In genomic region chr11:61960532-61960931, GRCh38 we compare ENCODE assay signal across 21 cellular contexts. TPM values are rescaled to one million over a fixed set of nuclear protein-coding genes. Genes with fewer than 3 reads are reported as not detected.
DNase-seq lines count a peak whose midpoint lies in the region; ATAC-seq and TF ChIP-seq lines count a peak whose summit lies in the region.
"Had no signal": no experiment of that assay in that cellular context is flagged by ENCODE, and none has a peak within 500 bp of the region (broad histone marks: within the 10 kb centered on the region; RNA-seq: fewer than 3 reads in every experiment).

No MANE protein-coding gene starts in this region.

- H3K27ac ChIP-seq in RWPE1 = peak overlapping the region; percentile 69
- peak overlapping the region; percentile 98 for H3K27ac ChIP-seq in substantia nigra (ENCODE audit: low read depth, low read length, poor library complexity, severe bottlenecking)
- no peak overlapping the region for H3K27ac ChIP-seq in OCI-LY7 (ENCODE audit: low read depth, low read length, poor library complexity, severe bottlenecking)
- H3K27ac ChIP-seq: pancreas had no signal

- no peaks in the 10 kb centered on the region for H3K9me2 ChIP-seq in OCI-LY7 (ENCODE audit: insufficient read depth, low read length)
- H3K9me2 ChIP-seq: SK-N-SH had no signal

- H3K4me3 ChIP-seq in OCI-LY7 (ENCODE audit: low read depth, low read length, poor library complexity, severe bottlenecking) = no peak overlapping the region
- H3K4me3 ChIP-seq: GM23248, pancreas, thoracic aorta had no signal

- POLR2A ChIA-PET in activated CD4-positive, alpha-beta memory T cell treated with anti-CD3 and anti-CD28 coated beads for 36 hours (lab: Charles Lee) = no interaction called here
- POLR2A ChIA-PET in activated CD4-positive, alpha-beta memory T cell treated with anti-CD3 and anti-CD28 coated beads, Interleukin-2, amount 10 ng/mL, durations not matched to agents 7 days and 5 days (lab: Charles Lee) = interaction anchor here (0.8 kb wide), 1 partner anchor 132 kb away, joined by 4 read pairs; the partner anchor contains the start of gene FADS2
- POLR2A ChIA-PET in RWPE1 (lab: Yijun Ruan, JAX; ENCODE audit: low non-redundant PET) (no interaction called here), OCI-LY7 (lab: Charles Lee) (interaction anchor here (1.2 kb wide), 1 partner anchor 163 kb away, joined by 3 read pairs; no protein-coding TSS in a partner anchor)
- POLR2A ChIA-PET in naive thymus-derived CD8-positive, alpha-beta T cell (lab: Charles Lee) = interaction anchor here (0.6 kb wide), 1 partner anchor 9 kb away, joined by 5 read pairs; no protein-coding TSS in a partner anchor

- H3K4me3 Mint-ChIP-seq in activated CD4-positive, alpha-beta memory T cell treated with anti-CD3 and anti-CD28 coated beads for 36 hours = no peak overlapping the region
- H3K4me3 Mint-ChIP-seq in activated CD4-positive, alpha-beta memory T cell treated with anti-CD3 and anti-CD28 coated beads, Interleukin-2, amount 10 ng/mL, durations not matched to agents 7 days and 5 days = no peak overlapping the region
- H3K4me3 Mint-ChIP-seq in naive thymus-derived CD8-positive, alpha-beta T cell = no peak overlapping the region
- H3K4me3 Mint-ChIP-seq: activated CD4-positive, alpha-beta T cell treated with anti-CD3 and anti-CD28 coated beads for 36 hours; dendritic cell treated with granulocyte-macrophage colony-stimulating factor and Interleukin-4, amounts not matched to agents 40 ng/mL and 50 ng/mL, for 4 days had no signal

- CTCF ChIA-PET in activated CD4-positive, alpha-beta memory T cell treated with anti-CD3 and anti-CD28 coated beads for 36 hours (lab: Charles Lee) = interaction anchor here (0.8 to 3.1 kb wide), 4 partner anchors 13 to 147 kb away, joined by 3 to 11 read pairs (median 6); no protein-coding TSS in a partner anchor
- CTCF ChIA-PET in activated CD4-positive, alpha-beta memory T cell treated with anti-CD3 and anti-CD28 coated beads, Interleukin-2, amount 10 ng/mL, durations not matched to agents 7 days and 5 days (lab: Charles Lee) = interaction anchor here (1.9 kb wide), 1 partner anchor 121 kb away, joined by 7 read pairs; no protein-coding TSS in a partner anchor
- CTCF ChIA-PET in RWPE1 (lab: Yijun Ruan, JAX) = interaction anchor here (1.8 kb wide), 1 partner anchor 121 kb away, joined by 7 read pairs; no protein-coding TSS in a partner anchor
- CTCF ChIA-PET in OCI-LY7 (lab: Charles Lee; ENCODE audit: unreplicated experiment) = no interaction called here

- H3K27ac Mint-ChIP-seq in activated CD4-positive, alpha-beta memory T cell treated with anti-CD3 and anti-CD28 coated beads for 36 hours = no peak overlapping the region
- no peak overlapping the region for H3K27ac Mint-ChIP-seq in activated CD4-positive, alpha-beta memory T cell treated with anti-CD3 and anti-CD28 coated beads, Interleukin-2, amount 10 ng/mL, durations not matched to agents 7 days and 5 days
- no peak overlapping the region for H3K27ac Mint-ChIP-seq in naive thymus-derived CD8-positive, alpha-beta T cell
- H3K27ac Mint-ChIP-seq: activated CD4-positive, alpha-beta T cell treated with anti-CD3 and anti-CD28 coated beads for 36 hours; activated naive CD4-positive, alpha-beta T cell treated with anti-CD3 and anti-CD28 coated beads, Interleukin-2, amount 50 U/mL, for 72 hours; dendritic cell treated with granulocyte-macrophage colony-stimulating factor and Interleukin-4, amounts not matched to agents 40 ng/mL and 50 ng/mL, for 4 days had no signal

- DNase-seq in activated CD4-positive, alpha-beta memory T cell treated with anti-CD3 and anti-CD28 coated beads for 36 hours = peak; percentile 4
- no peak for DNase-seq in activated CD4-positive, alpha-beta memory T cell treated with anti-CD3 and anti-CD28 coated beads, Interleukin-2, amount 10 ng/mL, durations not matched to agents 7 days and 5 days
- no peak for DNase-seq in RWPE1 (ENCODE audit: low spot score)
- DNase-seq in left lobe of liver (ENCODE audit: low spot score) = peak; percentile 42
- DNase-seq in substantia nigra (lab: John Stamatoyannopoulos, UW) = no peak
- no peak for DNase-seq in OCI-LY7 (ENCODE audit: low spot score)
- no peak for DNase-seq in naive thymus-derived CD8-positive, alpha-beta T cell
- DNase-seq in stimulated activated CD4-positive, alpha-beta T cell treated with anti-CD3 and anti-CD28 coated beads, Interleukin-12 subunit alpha, Interleukin-12 subunit beta, amount 100 ng/mL, for 4 hours = no peak
- DNase-seq: activated CD4-positive, alpha-beta T cell treated with anti-CD3 and anti-CD28 coated beads for 36 hours; C1 segment of cervical spinal cord; DMS53; GM23248; NCI-H748 treated with DMSO at 0.1 percent for 48 hours; SK-N-SH; stimulated activated CD4-positive, alpha-beta T cell treated with anti-CD3 and anti-CD28 coated beads, Interleukin-4, amount 100 ng/mL, for 1 hour; T1000 had no signal

- peaks cover 8% of the 10 kb centered on the region; the same call in 1 of the 2 replicates for H3K79me2 ChIP-seq in OCI-LY7 (ENCODE audit: insufficient read depth, low read depth, low read length)

- peaks cover 29% of the 10 kb centered on the region for H3K36me3 ChIP-seq in OCI-LY7 (ENCODE audit: insufficient read depth, low read length)

- intact Hi-C loops in activated CD4-positive, alpha-beta memory T cell treated with anti-CD3 and anti-CD28 coated beads for 36 hours (cut with micrococcal nuclease) = no loop called here
- intact Hi-C loops in OCI-LY7 (cut with micrococcal nuclease; ENCODE audit: unreplicated experiment) = loop anchor here (5.0 kb wide), 1 partner anchor 63 kb away; no protein-coding TSS in a partner anchor

- peaks cover 15% of the 10 kb centered on the region for H4K20me1 ChIP-seq in OCI-LY7 (ENCODE audit: insufficient read depth, low read length)

- peaks cover 42% of the 10 kb centered on the region for H3K4me1 Mint-ChIP-seq in activated CD4-positive, alpha-beta memory T cell treated with anti-CD3 and anti-CD28 coated beads for 36 hours (ENCODE audit: low read depth)
- H3K4me1 Mint-ChIP-seq in activated CD4-positive, alpha-beta memory T cell treated with anti-CD3 and anti-CD28 coated beads, Interleukin-2, amount 10 ng/mL, durations not matched to agents 7 days and 5 days = peaks cover 37% of the 10 kb centered on the region
- peaks cover 24 to 48% (median 38%) of the 10 kb centered on the region in 4 donors for H3K4me1 Mint-ChIP-seq in naive thymus-derived CD8-positive, alpha-beta T cell

- H3K9me3 Mint-ChIP-seq in activated CD4-positive, alpha-beta memory T cell treated with anti-CD3 and anti-CD28 coated beads for 36 hours = no peaks in the 10 kb centered on the region
- no peaks in the 10 kb centered on the region for H3K9me3 Mint-ChIP-seq in activated CD4-positive, alpha-beta memory T cell treated with anti-CD3 and anti-CD28 coated beads, Interleukin-2, amount 10 ng/mL, durations not matched to agents 7 days and 5 days
- H3K9me3 Mint-ChIP-seq in naive thymus-derived CD8-positive, alpha-beta T cell = no peaks in the 10 kb centered on the region
- H3K9me3 Mint-ChIP-seq: activated naive CD4-positive, alpha-beta T cell treated with anti-CD3 and anti-CD28 coated beads, Interleukin-2, amount 50 U/mL, for 72 hours; dendritic cell treated with granulocyte-macrophage colony-stimulating factor and Interleukin-4, amounts not matched to agents 40 ng/mL and 50 ng/mL, for 4 days had no signal

- no peak overlapping the region for H3K4me2 ChIP-seq in OCI-LY7 (ENCODE audit: low read length)
- H3K4me2 ChIP-seq: SK-N-SH had no signal

- no peak overlapping the region for H2AFZ ChIP-seq in OCI-LY7 (ENCODE audit: low read length)
- H2AFZ ChIP-seq: GM23248 had no signal

- peaks cover 6% of the 10 kb centered on the region for H3K27me3 Mint-ChIP-seq in activated CD4-positive, alpha-beta memory T cell treated with anti-CD3 and anti-CD28 coated beads for 36 hours
- peaks cover 11% of the 10 kb centered on the region for H3K27me3 Mint-ChIP-seq in activated CD4-positive, alpha-beta memory T cell treated with anti-CD3 and anti-CD28 coated beads, Interleukin-2, amount 10 ng/mL, durations not matched to agents 7 days and 5 days
- peaks cover 0 to 2% (median 0%) of the 10 kb centered on the region in 5 donors for H3K27me3 Mint-ChIP-seq in naive thymus-derived CD8-positive, alpha-beta T cell
- H3K27me3 Mint-ChIP-seq: dendritic cell treated with granulocyte-macrophage colony-stimulating factor and Interleukin-4, amounts not matched to agents 40 ng/mL and 50 ng/mL, for 4 days had no signal

- H3K36me3 Mint-ChIP-seq in activated CD4-positive, alpha-beta memory T cell treated with anti-CD3 and anti-CD28 coated beads for 36 hours = peaks cover 30% of the 10 kb centered on the region
- H3K36me3 Mint-ChIP-seq in activated CD4-positive, alpha-beta memory T cell treated with anti-CD3 and anti-CD28 coated beads, Interleukin-2, amount 10 ng/mL, durations not matched to agents 7 days and 5 days (ENCODE audit: low read depth) = peaks cover 28% of the 10 kb centered on the region
- H3K36me3 Mint-ChIP-seq in naive thymus-derived CD8-positive, alpha-beta T cell = peaks cover 8 to 28% (median 16%) of the 10 kb centered on the region in 3 donors

- ATAC-seq in left lobe of liver = no peak
- no peak for ATAC-seq in naive thymus-derived CD8-positive, alpha-beta T cell
- ATAC-seq: activated CD4-positive, alpha-beta T cell treated with anti-CD3 and anti-CD28 coated beads for 36 hours; activated naive CD4-positive, alpha-beta T cell treated with anti-CD3 and anti-CD28 coated beads, Interleukin-2, amount 50 U/mL, for 72 hours; Panc1; pancreas had no signal

- BruUV-seq in OCI-LY7 (replicated peaks; lab: Mats Ljungman, UMichigan) = no TSS peak

- H3K4me1 ChIP-seq in OCI-LY7 (ENCODE audit: insufficient read depth, low read length, poor library complexity, severe bottlenecking) = peaks cover 29% of the 10 kb centered on the region

- no peak for TF ChIP-seq CTCF in RWPE1 (conservative IDR thresholded peaks at IDR 0.05; ENCODE audit: low read depth)
- no peak for TF ChIP-seq CTCF in OCI-LY7 (conservative IDR thresholded peaks at IDR 0.05; ENCODE audit: low read length)

- H3K9me3 ChIP-seq in OCI-LY7 (ENCODE audit: low read length) = no peaks in the 10 kb centered on the region
- H3K9me3 ChIP-seq: pancreas, SK-N-SH, thoracic aorta had no signal

RNA-seq across cellular contexts. Expression of gene FTH1, which starts 6.9 kb away (rescaled TPM):
- 100 to 1,000 TPM; 915 to 922 TPM for total RNA-seq in activated CD4-positive, alpha-beta memory T cell treated with anti-CD3 and anti-CD28 coated beads for 36 hours
- 1,000 to 10,000 TPM; 1,164 to 1,189 TPM for total RNA-seq in activated CD4-positive, alpha-beta memory T cell treated with anti-CD3 and anti-CD28 coated beads, Interleukin-2, amount 10 ng/mL, durations not matched to agents 7 days and 5 days
- total RNA-seq in left lobe of liver = 938 TPM
- total RNA-seq in OCI-LY7 (2014; rRNA removed; shearing (Covaris generic)) = 143 and 153 TPM in 2 replicates
- total RNA-seq in OCI-LY7 (2022) = 185 and 245 TPM in 2 replicates
- total RNA-seq in naive thymus-derived CD8-positive, alpha-beta T cell = 100 to 1,000 TPM; 571 to 598 TPM
- 1,000 to 10,000 TPM; 1,933 to 2,491 (median 2,221) TPM for polyA plus RNA-seq in naive thymus-derived CD8-positive, alpha-beta T cell

RNA-seq across cellular contexts. Expression of gene BEST1, which starts 10.4 kb away (rescaled TPM):
- under 1 TPM; 0.41 to 0.48 TPM for total RNA-seq in activated CD4-positive, alpha-beta memory T cell treated with anti-CD3 and anti-CD28 coated beads for 36 hours
- total RNA-seq in activated CD4-positive, alpha-beta memory T cell treated with anti-CD3 and anti-CD28 coated beads, Interleukin-2, amount 10 ng/mL, durations not matched to agents 7 days and 5 days = under 1 TPM; 0.25 to 0.30 TPM
- total RNA-seq in left lobe of liver (0.63 TPM), OCI-LY7 (2022) (1.9 and 3.3 TPM in 2 replicates)
- total RNA-seq in OCI-LY7 (2014; rRNA removed; shearing (Covaris generic)) = 1.5 and 3.1 TPM in 2 replicates
- total RNA-seq in naive thymus-derived CD8-positive, alpha-beta T cell = under 1 TPM in 1 of 2 experiments, not detected in 1; 0.08 TPM
- 1 to 10 TPM in 1 of 3 donors, under 1 TPM in 2; 0.43 to 1.0 (median 0.66) TPM for polyA plus RNA-seq in naive thymus-derived CD8-positive, alpha-beta T cell

RNA-seq across cellular contexts. Expression of gene RAB3IL1, which starts 43.2 kb away (rescaled TPM):
- total RNA-seq in activated CD4-positive, alpha-beta memory T cell treated with anti-CD3 and anti-CD28 coated beads for 36 hours = under 1 TPM; 0.10 to 0.21 TPM
- not detected for total RNA-seq in activated CD4-positive, alpha-beta memory T cell treated with anti-CD3 and anti-CD28 coated beads, Interleukin-2, amount 10 ng/mL, durations not matched to agents 7 days and 5 days
- total RNA-seq in left lobe of liver = 4.0 TPM
- not detected in 2 replicates for total RNA-seq in OCI-LY7 (2014; rRNA removed; shearing (Covaris generic))
- total RNA-seq in OCI-LY7 (2022) = not detected in 2 replicates
- total RNA-seq in naive thymus-derived CD8-positive, alpha-beta T cell = under 1 TPM; 0.23 to 0.82 TPM
- polyA plus RNA-seq in naive thymus-derived CD8-positive, alpha-beta T cell = not detected

Comparison
In these comparisons a context has a peak if more than half of its experiments do, and no peak if none do; other contexts are left out.
1. DNase-seq: peak in activated CD4-positive, alpha-beta memory T cell treated with anti-CD3 and anti-CD28 coated beads for 36 hours (single experiment) and left lobe of liver (single experiment); none in activated CD4-positive, alpha-beta memory T cell treated with anti-CD3 and anti-CD28 coated beads, Interleukin-2, amount 10 ng/mL, durations not matched to agents 7 days and 5 days (single experiment), RWPE1 (single experiment), substantia nigra (0 of 49), OCI-LY7 (single experiment), naive thymus-derived CD8-positive, alpha-beta T cell (0 of 10) and stimulated activated CD4-positive, alpha-beta T cell treated with anti-CD3 and anti-CD28 coated beads, Interleukin-12 subunit alpha, Interleukin-12 subunit beta, amount 100 ng/mL, for 4 hours (single experiment).
2. POLR2A ChIA-PET loops: an anchor here in activated CD4-positive, alpha-beta memory T cell treated with anti-CD3 and anti-CD28 coated beads, Interleukin-2, amount 10 ng/mL, durations not matched to agents 7 days and 5 days (0.8 kb wide), OCI-LY7 (1.2 kb wide) and naive thymus-derived CD8-positive, alpha-beta T cell (0.6 kb wide); none called in activated CD4-positive, alpha-beta memory T cell treated with anti-CD3 and anti-CD28 coated beads for 36 hours and RWPE1.